1 cellular context compared by ENCODE assay signal in genomic region chr9:128552744-128553221, GRCh38.
TF ChIP-seq lines count a peak whose summit lies in the region.

No MANE protein-coding gene starts in this region.

TF ChIP-seq in HEK293, 187 proteins besides CTCF, POLR2A, EP300 and RAD21 (continued from another document):
- TF ChIP-seq PRDM10 (tag by site-specific recombination; IDR thresholded peaks at IDR 0.05) (0 out of 2 replicates have a peak, but pooled peaks have one; percentile 24), ZNF175 (tag by site-specific recombination; IDR thresholded peaks at IDR 0.05) (no peak), ZNF157 (tag by site-specific recombination; IDR thresholded peaks at IDR 0.05) (no peak), ZNF362 (tag by site-specific recombination; IDR thresholded peaks at IDR 0.05) (no peak), PBX3 (CRISPR knock-in tag; IDR thresholded peaks at IDR 0.05) (peak; percentile 6; the same call in 1 of the 2 replicates), ZNF132 (tag by site-specific recombination; IDR thresholded peaks at IDR 0.05; ENCODE audit: borderline replicate concordance) (no peak), ZNF292 (tag by site-specific recombination; IDR thresholded peaks at IDR 0.05; ENCODE audit: borderline replicate concordance, low read depth) (no peak), YY2 (tag by site-specific recombination; IDR thresholded peaks at IDR 0.05) (0 out of 2 replicates have a peak, but pooled peaks have one; percentile 34), ZNF785 (tag by site-specific recombination; IDR thresholded peaks at IDR 0.05) (no peak), KLF16 (tag by site-specific recombination; IDR thresholded peaks at IDR 0.05) (0 out of 2 replicates have a peak, but pooled peaks have one; percentile 58), ZNF311 (tag by site-specific recombination; IDR thresholded peaks at IDR 0.05; ENCODE audit: borderline replicate concordance) (no peak), GLIS2 (tag by site-specific recombination; IDR thresholded peaks at IDR 0.05) (peak; percentile 87), ZFHX2 (tag by site-specific recombination; conservative IDR thresholded peaks at IDR 0.05) (peak; percentile 95), ZNF354C (tag by site-specific recombination; IDR thresholded peaks at IDR 0.05; ENCODE audit: borderline replicate concordance, low read depth) (no peak), ZNF10 (tag by site-specific recombination; IDR thresholded peaks at IDR 0.05) (no peak), SCRT1 (tag by site-specific recombination; IDR thresholded peaks at IDR 0.05; ENCODE audit: borderline replicate concordance) (no peak), ZNF23 (tag by site-specific recombination; IDR thresholded peaks at IDR 0.05; ENCODE audit: borderline replicate concordance) (no peak), ZNF335 (tag by site-specific recombination; conservative IDR thresholded peaks at IDR 0.05) (no peak), TCF7L2 (IDR thresholded peaks at IDR 0.05; ENCODE audit: borderline replicate concordance, low read depth, low read length) (no peak), ZEB2 (tag by site-specific recombination; IDR thresholded peaks at IDR 0.05) (no peak), PATZ1 (tag by site-specific recombination; IDR thresholded peaks at IDR 0.05) (peak; percentile 75), ZNF133 (tag by site-specific recombination; IDR thresholded peaks at IDR 0.05) (no peak), ZNF214 (tag by site-specific recombination; IDR thresholded peaks at IDR 0.05; ENCODE audit: borderline replicate concordance) (no peak), GLIS1 (tag by site-specific recombination; IDR thresholded peaks at IDR 0.05) (no peak), BCL11B (tag by site-specific recombination; IDR thresholded peaks at IDR 0.05; ENCODE audit: low read depth) (no peak), ZNF596 (tag by site-specific recombination; IDR thresholded peaks at IDR 0.05) (no peak), ZNF600 (tag by site-specific recombination; IDR thresholded peaks at IDR 0.05) (peak; percentile 81; the same call in 1 of the 2 replicates), ZNF350 (tag by site-specific recombination; IDR thresholded peaks at IDR 0.05) (no peak), ZNF19 (tag by site-specific recombination; IDR thresholded peaks at IDR 0.05; ENCODE audit: low read depth) (no peak), ZNF341 (tag by site-specific recombination; IDR thresholded peaks at IDR 0.05; ENCODE audit: low read depth) (peak; percentile 76), ZNF174 (tag by site-specific recombination; IDR thresholded peaks at IDR 0.05) (no peak)
